Comparison of ENCODE assay signal across 13 cellular contexts in genomic region chr2:39492701-39493100, GRCh38. TPM values are rescaled to one million over a fixed set of nuclear protein-coding genes. Genes with fewer than 3 reads are reported as not detected.
DNase-seq lines count a peak whose midpoint lies in the region; ATAC-seq and TF ChIP-seq lines count a peak whose summit lies in the region.
"Had no signal": no experiment of that assay in that cellular context is flagged by ENCODE, and none has a peak within 500 bp of the region (broad histone marks: within the 10 kb centered on the region; RNA-seq: fewer than 3 reads in every experiment).

No MANE protein-coding gene starts in this region.

- H3K4me2 ChIP-seq in OCI-LY7 (ENCODE audit: low read length), result peak overlapping the region; percentile 71

- POLR2A ChIA-PET in OCI-LY7 (lab: Charles Lee), result interaction anchor here (0.5 to 1.8 kb wide), 6 partner anchors 9 to 54 kb away, joined by 3 to 8 read pairs (median 4); no protein-coding TSS in a partner anchor

- CTCF ChIA-PET in activated CD8-positive, alpha-beta memory T cell treated with anti-CD3 and anti-CD28 coated beads, Interleukin-2, amount 10 ng/mL, durations not matched to agents 7 days and 5 days (lab: Charles Lee), result interaction anchor here (1.0 kb wide), 1 partner anchor 64 kb away, joined by 3 read pairs; no protein-coding TSS in a partner anchor
- CTCF ChIA-PET in OCI-LY7 (lab: Charles Lee; ENCODE audit: unreplicated experiment), result no interaction called here

- H3K9me3 ChIP-seq in OCI-LY7 (ENCODE audit: low read length), result peaks cover 10% of the 10 kb centered on the region; the same call in 1 of the 2 replicates
- H3K9me3 ChIP-seq in esophagus muscularis mucosa, result no peaks in the 10 kb centered on the region
- H3K9me3 ChIP-seq in spleen, result no peaks in the 10 kb centered on the region
- H3K9me3 ChIP-seq: SJCRH30 had no signal

- DNase-seq in activated CD8-positive, alpha-beta memory T cell treated with anti-CD3 and anti-CD28 coated beads, Interleukin-2, amount 10 ng/mL, durations not matched to agents 7 days and 5 days, result no peak
- DNase-seq in activated CD8-positive, alpha-beta memory T cell treated with anti-CD3 and anti-CD28 coated beads for 24 hours, result no peak
- no peak for DNase-seq in OCI-LY7 (ENCODE audit: low spot score)
- DNase-seq in esophagus muscularis mucosa (ENCODE audit: extremely low spot score), result no peak
- no peak for DNase-seq in spleen
- no peak for DNase-seq in DMS153 (lab: John Stamatoyannopoulos, UW)
- DNase-seq in glutamatergic neuron, result no peak
- DNase-seq in DMS53 treated with DMSO at 0.1 percent for 48 hours (lab: John Stamatoyannopoulos, UW; ENCODE audit: unreplicated experiment), result no peak
- DNase-seq: DMS79 treated with DMSO at 0.1 percent for 48 hours, NCI-H345 had no signal

- no peaks in the 10 kb centered on the region for H4K20me1 ChIP-seq in OCI-LY7 (ENCODE audit: insufficient read depth, low read length)

- H3K4me1 ChIP-seq in OCI-LY7 (ENCODE audit: insufficient read depth, low read length, poor library complexity, severe bottlenecking), result peaks cover 68% of the 10 kb centered on the region
- peaks cover 21 to 31% (median 27%) of the 10 kb centered on the region in 4 donors for H3K4me1 ChIP-seq in esophagus muscularis mucosa
- peaks cover 9 to 46% (median 25%) of the 10 kb centered on the region in 6 donors for H3K4me1 ChIP-seq in spleen

- peaks cover 37% of the 10 kb centered on the region for H3K4me1 Mint-ChIP-seq in activated CD8-positive, alpha-beta memory T cell treated with anti-CD3 and anti-CD28 coated beads, Interleukin-2, amount 10 ng/mL, durations not matched to agents 7 days and 5 days
- H3K4me1 Mint-ChIP-seq in glutamatergic neuron (ENCODE audit: low read depth, unreplicated experiment), result no peaks in the 10 kb centered on the region

- no peak for ATAC-seq in activated CD8-positive, alpha-beta memory T cell treated with anti-CD3 and anti-CD28 coated beads, Interleukin-2, amount 10 ng/mL, durations not matched to agents 7 days and 5 days

- TF ChIP-seq EP300 in esophagus muscularis mucosa (IDR thresholded peaks at IDR 0.05), result no peak

- H3K27me3 ChIP-seq in esophagus muscularis mucosa (no peaks in the 10 kb centered on the region), spleen (replicated peaks in 1 of 7) (no peaks in the 10 kb centered on the region)
- H3K27me3 ChIP-seq: SJCRH30 had no signal

- H3K79me2 ChIP-seq in OCI-LY7 (ENCODE audit: insufficient read depth, low read depth, low read length), result no peaks in the 10 kb centered on the region

- H3K36me3 ChIP-seq in OCI-LY7 (ENCODE audit: insufficient read depth, low read length) (no peaks in the 10 kb centered on the region), esophagus muscularis mucosa (no peaks in the 10 kb centered on the region), spleen (no peaks in the 10 kb centered on the region)
- H3K36me3 ChIP-seq: SJCRH30 had no signal

- H2AFZ ChIP-seq in OCI-LY7 (ENCODE audit: low read length), result peak overlapping the region; percentile 68; the same call in 1 of the 2 replicates

- BruUV-seq in OCI-LY7 (replicated peaks; lab: Mats Ljungman, UMichigan), result TSS peak; percentile 50

- intact Hi-C loops in OCI-LY7 (cut with micrococcal nuclease; ENCODE audit: unreplicated experiment), result loop anchor here (1.0 to 5.0 kb wide), 4 partner anchors 22 to 370 kb away; partner anchors contain the start of genes MAP4K3 and SOS1
- intact Hi-C loops in esophagus muscularis mucosa (cut with DNase I), result no loop called here
- intact Hi-C loops in spleen (cut with DNase I; ENCODE audit: low total_unique reads), result no loop called here

- peak overlapping the region; percentile 39 for H3K4me3 Mint-ChIP-seq in activated CD8-positive, alpha-beta memory T cell treated with anti-CD3 and anti-CD28 coated beads, Interleukin-2, amount 10 ng/mL, durations not matched to agents 7 days and 5 days
- no peak overlapping the region for H3K4me3 Mint-ChIP-seq in glutamatergic neuron (ENCODE audit: unreplicated experiment)
- H3K4me3 Mint-ChIP-seq: activated CD4-positive, alpha-beta T cell treated with anti-CD3 and anti-CD28 coated beads, Interleukin-2, amount 10 ng/mL, durations not matched to agents 7 days and 5 days; neural crest cell had no signal

- H3K27me3 Mint-ChIP-seq in activated CD8-positive, alpha-beta memory T cell treated with anti-CD3 and anti-CD28 coated beads, Interleukin-2, amount 10 ng/mL, durations not matched to agents 7 days and 5 days, result peaks cover 24% of the 10 kb centered on the region
- H3K27me3 Mint-ChIP-seq in glutamatergic neuron (ENCODE audit: unreplicated experiment), result peaks cover 1% of the 10 kb centered on the region

- peak overlapping the region; percentile 83 for H3K27ac Mint-ChIP-seq in activated CD8-positive, alpha-beta memory T cell treated with anti-CD3 and anti-CD28 coated beads, Interleukin-2, amount 10 ng/mL, durations not matched to agents 7 days and 5 days
- H3K27ac Mint-ChIP-seq in glutamatergic neuron (ENCODE audit: unreplicated experiment), result no peak overlapping the region

- peak overlapping the region; percentile 54 for H3K4me3 ChIP-seq in OCI-LY7 (ENCODE audit: low read depth, low read length, poor library complexity, severe bottlenecking)
- H3K4me3 ChIP-seq in esophagus muscularis mucosa, result no peak overlapping the region
- H3K4me3 ChIP-seq in spleen, result peak overlapping the region in 2 of 8 donors; percentile 2 to 27
- H3K4me3 ChIP-seq: SJCRH30 had no signal

- H3K27ac ChIP-seq in OCI-LY7 (ENCODE audit: low read depth, low read length, poor library complexity, severe bottlenecking) (peak overlapping the region; percentile 92), esophagus muscularis mucosa (replicated peaks in 1 of 4) (peak overlapping the region; percentile 22 to 67 (median 42)), spleen (peak overlapping the region in 7 of 8 donors; percentile 37 to 80 (median 75))
- H3K27ac ChIP-seq: SJCRH30 had no signal

- no peaks in the 10 kb centered on the region for H3K9me2 ChIP-seq in OCI-LY7 (ENCODE audit: insufficient read depth, low read length)

- peaks cover 3% of the 10 kb centered on the region for H3K36me3 Mint-ChIP-seq in activated CD8-positive, alpha-beta memory T cell treated with anti-CD3 and anti-CD28 coated beads, Interleukin-2, amount 10 ng/mL, durations not matched to agents 7 days and 5 days
- H3K36me3 Mint-ChIP-seq in glutamatergic neuron (ENCODE audit: unreplicated experiment), result no peaks in the 10 kb centered on the region

- TF ChIP-seq CTCF in OCI-LY7 (conservative IDR thresholded peaks at IDR 0.05; ENCODE audit: low read length), result no peak
- no peak for TF ChIP-seq CTCF in esophagus muscularis mucosa (IDR thresholded peaks at IDR 0.05)
- no peak for TF ChIP-seq CTCF in spleen (IDR thresholded peaks at IDR 0.05 in 8 of 11, conservative IDR thresholded peaks at IDR 0.05 in 3 of 11)
- TF ChIP-seq CTCF in glutamatergic neuron (IDR thresholded peaks at IDR 0.05; ENCODE audit: partially characterized antibody, unreplicated experiment), result no peak

- peaks cover 1% of the 10 kb centered on the region for H3K9me3 Mint-ChIP-seq in activated CD8-positive, alpha-beta memory T cell treated with anti-CD3 and anti-CD28 coated beads, Interleukin-2, amount 10 ng/mL, durations not matched to agents 7 days and 5 days (ENCODE audit: low read depth)
- H3K9me3 Mint-ChIP-seq in glutamatergic neuron (ENCODE audit: unreplicated experiment), result no peaks in the 10 kb centered on the region

- TF ChIP-seq POLR2A in esophagus muscularis mucosa (IDR thresholded peaks at IDR 0.05; ENCODE audit: low read depth) (no peak), spleen (IDR thresholded peaks at IDR 0.05) (no peak)

RNA-seq across cellular contexts. Expression of gene MAP4K3, which starts 55.6 kb away (rescaled TPM):
- total RNA-seq in activated CD8-positive, alpha-beta memory T cell treated with anti-CD3 and anti-CD28 coated beads, Interleukin-2, amount 10 ng/mL, durations not matched to agents 7 days and 5 days, result 10 to 100 TPM; 10.9 to 13.1 TPM
- total RNA-seq in OCI-LY7 (2014; rRNA removed; shearing (Covaris generic)), result 10.7 and 12.4 TPM in 2 replicates
- total RNA-seq in OCI-LY7 (2022) (17.5 and 19.1 TPM in 2 replicates), esophagus muscularis mucosa (10 to 100 TPM; 39.6 to 72.5 (median 53.8) TPM), spleen (10 to 100 TPM; 27.2 to 49.5 (median 38.3) TPM), glutamatergic neuron (ENCODE audit: unreplicated experiment) (48.1 TPM)
- polyA plus RNA-seq in spleen, result 1 to 10 TPM; 5.8 to 8.2 (median 6.0) TPM
